Comparison of ENCODE assay signal across 8 cellular contexts in the genomic region with DNA sequence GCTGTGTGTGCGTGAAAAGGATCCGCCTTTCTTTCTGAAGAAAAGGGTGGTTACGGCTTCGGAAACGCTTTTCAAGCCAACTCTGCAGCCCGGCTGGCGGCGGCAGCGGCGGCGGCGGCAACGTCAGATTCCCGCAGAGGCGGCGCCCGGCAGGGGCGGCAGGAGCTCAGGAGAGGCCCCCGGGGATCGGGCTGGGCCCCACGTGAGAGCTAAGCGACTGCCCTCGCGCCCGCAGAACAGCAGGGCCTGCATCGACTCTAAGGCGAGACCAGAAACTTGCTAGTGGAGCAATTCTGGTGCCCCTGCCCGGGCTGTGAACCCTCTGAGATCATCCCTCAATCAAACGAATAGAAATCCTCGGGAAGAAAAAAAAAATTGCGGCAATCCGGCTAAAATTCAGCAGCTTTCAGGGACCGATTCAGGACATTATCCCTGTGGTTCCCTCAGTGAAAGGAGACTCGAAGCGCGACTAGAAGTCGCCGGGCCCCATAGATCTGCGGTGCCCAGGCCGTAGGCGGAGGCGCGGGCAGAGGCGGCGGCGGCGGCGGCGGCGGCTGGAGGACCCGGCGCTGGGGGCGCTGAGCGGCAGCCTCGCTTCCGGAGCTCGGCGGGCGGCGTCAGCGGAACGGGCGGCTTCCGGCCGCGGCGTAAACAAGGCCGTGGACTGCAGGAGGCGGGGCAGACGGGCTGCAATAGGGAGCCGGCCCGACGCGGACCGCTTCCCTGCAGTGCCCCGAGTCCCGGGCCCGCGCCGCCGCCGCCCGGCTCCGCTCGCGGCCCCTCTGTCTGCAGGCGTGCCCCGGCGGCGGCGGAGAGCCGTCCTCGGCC. TPM values are rescaled to one million over a fixed set of nuclear protein-coding genes. Genes with fewer than 3 reads are reported as not detected.
DNase-seq lines count a peak whose midpoint lies in the region; ATAC-seq and TF ChIP-seq lines count a peak whose summit lies in the region.

A gene with protein sequence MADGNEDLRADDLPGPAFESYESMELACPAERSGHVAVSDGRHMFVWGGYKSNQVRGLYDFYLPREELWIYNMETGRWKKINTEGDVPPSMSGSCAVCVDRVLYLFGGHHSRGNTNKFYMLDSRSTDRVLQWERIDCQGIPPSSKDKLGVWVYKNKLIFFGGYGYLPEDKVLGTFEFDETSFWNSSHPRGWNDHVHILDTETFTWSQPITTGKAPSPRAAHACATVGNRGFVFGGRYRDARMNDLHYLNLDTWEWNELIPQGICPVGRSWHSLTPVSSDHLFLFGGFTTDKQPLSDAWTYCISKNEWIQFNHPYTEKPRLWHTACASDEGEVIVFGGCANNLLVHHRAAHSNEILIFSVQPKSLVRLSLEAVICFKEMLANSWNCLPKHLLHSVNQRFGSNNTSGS (plus strand): TSS at position 681 of the 828 bp plus-strand sequence. CDS start 316 bp downstream, outside the sequence.

- H3K36me3 ChIP-seq in CD8-positive, alpha-beta T cell (ENCODE audit: insufficient read depth, low read length), result no peaks in the 10 kb centered on the region
- H3K36me3 ChIP-seq in duodenal mucosa (ENCODE audit: control insufficient read depth in 1 of 2, insufficient read depth in 2 of 2, low read length in 2 of 2) (peaks cover 0 to 3% of the 10 kb centered on the region in 2 donors), lower lobe of right lung (peaks cover 13% of the 10 kb centered on the region)

- H3K27me3 ChIP-seq in CD8-positive, alpha-beta T cell (ENCODE audit: insufficient read depth, low read length), result no peaks in the 10 kb centered on the region
- H3K27me3 ChIP-seq in duodenal mucosa (ENCODE audit: control insufficient read depth in 1 of 2, insufficient read depth in 2 of 2, low read length in 2 of 2), result no peaks in the 10 kb centered on the region
- H3K27me3 ChIP-seq in lower lobe of right lung (ENCODE audit: low read depth), result no peaks in the 10 kb centered on the region

- intact Hi-C loops in CD8-positive, alpha-beta T cell (cut with DNase I, micrococcal nuclease), result loop anchor here (1.0 to 5.0 kb wide), 14 partner anchors 74 to 545 kb away; a partner anchor contains a TSS
- intact Hi-C loops in activated CD4-positive, alpha-beta memory T cell treated with anti-CD3 and anti-CD28 coated beads for 36 hours (cut with micrococcal nuclease), result loop anchor here (1.0 to 10.0 kb wide), 10 partner anchors 74 to 557 kb away; a partner anchor contains a TSS
- intact Hi-C loops in lower lobe of right lung (cut with DNase I), result loop anchor here (5.0 kb wide), 1 partner anchor 135 kb away; no protein-coding TSS in a partner anchor

- H3K9me3 ChIP-seq in CD8-positive, alpha-beta T cell (ENCODE audit: low read length), result no peaks in the 10 kb centered on the region
- H3K9me3 ChIP-seq in duodenal mucosa (ENCODE audit: control insufficient read depth in 1 of 2, low read length in 2 of 2), result no peaks in the 10 kb centered on the region
- no peaks in the 10 kb centered on the region for H3K9me3 ChIP-seq in lower lobe of right lung

- H3K9ac ChIP-seq in duodenal mucosa (ENCODE audit: low read depth in 1 of 2, low read length in 2 of 2), result peak within 1 kb of the TSS; percentile 100

- ATAC-seq in CD8-positive, alpha-beta T cell, result peak; percentile 65
- ATAC-seq in GM19438 (IDR thresholded peaks at IDR 0.05; ENCODE audit: low read depth, unreplicated experiment) (peak; percentile 89), HG03571 (IDR thresholded peaks at IDR 0.05; ENCODE audit: unreplicated experiment) (peak; percentile 84), lower lobe of right lung (peak; percentile 96)

- peaks cover 16% of the 10 kb centered on the region for H3K36me3 Mint-ChIP-seq in CD8-positive, alpha-beta T cell
- peaks cover 2% of the 10 kb centered on the region for H3K36me3 Mint-ChIP-seq in activated CD4-positive, alpha-beta memory T cell treated with anti-CD3 and anti-CD28 coated beads for 36 hours

- peak within 1 kb of the TSS; percentile 94 for H3K27ac ChIP-seq in CD8-positive, alpha-beta T cell (ENCODE audit: low read depth, low read length)
- H3K27ac ChIP-seq in duodenal mucosa (ENCODE audit: low read depth, low read length), result peak within 1 kb of the TSS; percentile 100
- peak within 1 kb of the TSS; percentile 97 for H3K27ac ChIP-seq in lower lobe of right lung

- POLR2A ChIA-PET in CD8-positive, alpha-beta T cell (lab: Charles Lee), result interaction anchor here (0.5 to 4.5 kb wide), 29 partner anchors 14 to 760 kb away, joined by 3 to 73 read pairs (median 4); a partner anchor contains a TSS
- POLR2A ChIA-PET in activated CD4-positive, alpha-beta memory T cell treated with anti-CD3 and anti-CD28 coated beads for 36 hours (lab: Charles Lee), result interaction anchor here (0.6 to 3.4 kb wide), 13 partner anchors 75 to 464 kb away, joined by 3 to 40 read pairs (median 5); a partner anchor contains a TSS

- peak; percentile 74 to 93 (median 86) for DNase-seq in CD8-positive, alpha-beta T cell
- DNase-seq in NCI-H82 (lab: John Stamatoyannopoulos, UW) (peak; percentile 85), lower lobe of right lung (peak; percentile 95)
- DNase-seq in activated CD4-positive, alpha-beta memory T cell treated with anti-CD3 and anti-CD28 coated beads for 36 hours, result peak; percentile 94
- DNase-seq in stimulated activated CD4-positive, alpha-beta T cell treated with anti-CD3 and anti-CD28 coated beads, TNF-alpha, amount 100 ng/mL, for 1 hour (ENCODE audit: low read depth in 3 of 3, low spot score in 1 of 3), result peak; percentile 63 to 78 (median 77)

- peak; percentile 22 for TF ChIP-seq CTCF in CD8-positive, alpha-beta T cell (IDR thresholded peaks at IDR 0.05)
- peak; percentile 39 for TF ChIP-seq CTCF in lower lobe of right lung (IDR thresholded peaks at IDR 0.05)

- CTCF ChIA-PET in CD8-positive, alpha-beta T cell (lab: Charles Lee), result interaction anchor here (0.6 to 3.3 kb wide), 9 partner anchors 42 to 184 kb away, joined by 3 to 17 read pairs (median 3); a partner anchor contains a TSS
- CTCF ChIA-PET in activated CD4-positive, alpha-beta memory T cell treated with anti-CD3 and anti-CD28 coated beads for 36 hours (lab: Charles Lee), result interaction anchor here (0.6 to 4.6 kb wide), 16 partner anchors 15 to 553 kb away, joined by 3 to 63 read pairs (median 4); a partner anchor contains a TSS

- peak within 1 kb of the TSS; percentile 100 for H3K27ac Mint-ChIP-seq in CD8-positive, alpha-beta T cell
- peak within 1 kb of the TSS; percentile 100 for H3K27ac Mint-ChIP-seq in activated CD4-positive, alpha-beta memory T cell treated with anti-CD3 and anti-CD28 coated beads for 36 hours

- peaks cover 38% of the 10 kb centered on the region for H3K4me1 Mint-ChIP-seq in CD8-positive, alpha-beta T cell (ENCODE audit: low read depth)
- peaks cover 28% of the 10 kb centered on the region for H3K4me1 Mint-ChIP-seq in activated CD4-positive, alpha-beta memory T cell treated with anti-CD3 and anti-CD28 coated beads for 36 hours (ENCODE audit: low read depth)

- peak within 1 kb of the TSS; percentile 98 for H3K4me3 Mint-ChIP-seq in CD8-positive, alpha-beta T cell
- H3K4me3 Mint-ChIP-seq in activated CD4-positive, alpha-beta memory T cell treated with anti-CD3 and anti-CD28 coated beads for 36 hours, result peak within 1 kb of the TSS; percentile 88

- H3K9me3 Mint-ChIP-seq in CD8-positive, alpha-beta T cell, result no peaks in the 10 kb centered on the region
- no peaks in the 10 kb centered on the region for H3K9me3 Mint-ChIP-seq in activated CD4-positive, alpha-beta memory T cell treated with anti-CD3 and anti-CD28 coated beads for 36 hours

- H3K4me1 ChIP-seq in CD8-positive, alpha-beta T cell (ENCODE audit: insufficient read depth, low read length), result peaks cover 29% of the 10 kb centered on the region
- H3K4me1 ChIP-seq in duodenal mucosa (ENCODE audit: control insufficient read depth in 1 of 2, insufficient read depth in 2 of 2, low read length in 2 of 2) (peaks cover 16 to 33% of the 10 kb centered on the region in 2 donors), lower lobe of right lung (peaks cover 32% of the 10 kb centered on the region)

- H3K4me3 ChIP-seq in CD8-positive, alpha-beta T cell (ENCODE audit: low read depth, low read length), result peak within 1 kb of the TSS; percentile 79
- H3K4me3 ChIP-seq in duodenal mucosa (ENCODE audit: low read depth in 1 of 2, low read length in 2 of 2) (peak within 1 kb of the TSS; percentile 98 to 99), lower lobe of right lung (peak within 1 kb of the TSS; percentile 85)

- H3K27me3 Mint-ChIP-seq in CD8-positive, alpha-beta T cell (ENCODE audit: low read depth), result no peaks in the 10 kb centered on the region
- H3K27me3 Mint-ChIP-seq in activated CD4-positive, alpha-beta memory T cell treated with anti-CD3 and anti-CD28 coated beads for 36 hours, result no peaks in the 10 kb centered on the region

RNA-seq across cellular contexts. Expression of the gene that starts here (rescaled TPM):
- total RNA-seq in CD8-positive, alpha-beta T cell, result 100 to 1,000 TPM; 121 to 122 TPM
- total RNA-seq in activated CD4-positive, alpha-beta memory T cell treated with anti-CD3 and anti-CD28 coated beads for 36 hours, result 10 to 100 TPM; 27.8 to 28.2 TPM
- 42.4 TPM for total RNA-seq in lower lobe of right lung

Comparison
In these comparisons a context has a peak if more than half of its experiments do, and no peak if none do; other contexts are left out.
1. Peak in every context shown above with its lines: DNase-seq, ATAC-seq, H3K4me3 ChIP-seq and H3K27ac ChIP-seq.